9 cellular contexts compared by ENCODE assay signal in the genomic region with DNA sequence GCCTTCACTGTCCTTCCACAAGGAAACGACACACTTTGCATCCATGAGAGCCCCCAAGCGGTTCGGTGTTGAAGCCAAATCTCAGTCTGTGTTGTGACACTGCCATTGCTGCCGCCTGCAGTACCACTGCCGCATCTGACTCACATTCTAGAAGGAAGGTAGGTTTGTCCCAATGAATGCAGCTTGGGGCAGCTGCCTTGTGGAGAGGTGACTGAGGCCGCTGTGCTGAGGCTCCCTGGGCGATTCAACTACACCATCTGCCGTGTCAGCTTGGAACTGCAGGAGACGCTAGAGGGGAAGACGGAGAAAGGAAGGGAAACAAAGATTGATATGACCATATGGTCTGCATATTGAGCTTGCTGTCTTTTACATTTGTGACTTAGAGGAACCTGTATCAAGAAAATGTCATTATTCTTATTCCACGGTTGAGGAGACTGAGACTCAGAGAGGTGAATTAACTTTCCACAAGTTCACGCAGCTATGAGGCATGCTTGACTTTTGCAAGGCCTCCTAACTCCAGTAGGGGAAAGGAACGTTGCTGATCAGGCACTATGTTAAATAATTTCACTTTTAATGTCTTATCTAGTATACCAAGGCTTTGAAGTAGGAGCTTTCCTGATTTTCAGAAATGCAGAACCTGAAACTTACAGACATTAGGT. TPM values are rescaled to one million over a fixed set of nuclear protein-coding genes. Genes with fewer than 3 reads are reported as not detected.
DNase-seq lines count a peak whose midpoint lies in the region; ATAC-seq and TF ChIP-seq lines count a peak whose summit lies in the region.
"Had no signal": no experiment of that assay in that cellular context is flagged by ENCODE, and none has a peak within 500 bp of the region (broad histone marks: within the 10 kb centered on the region; RNA-seq: fewer than 3 reads in every experiment).

No MANE protein-coding gene starts in this region.

- TF ChIP-seq CTCF in Caco-2 (IDR thresholded peaks at IDR 0.05; ENCODE audit: insufficient read depth in 1 of 2, low read depth in 1 of 2, low read length in 1 of 2, severe bottlenecking in 1 of 2, unreplicated experiment in 1 of 2) (peak; percentile 37 to 47), dorsolateral prefrontal cortex (IDR thresholded peaks at IDR 0.05 in 54 of 56, conservative IDR thresholded peaks at IDR 0.05 in 2 of 56; ENCODE audit: low read depth in 1 of 56, partially characterized antibody in 56 of 56) (peak; percentile 57 to 98 (median 91))

- no TSS peak for BruUV-seq in Caco-2 (replicated peaks; lab: Mats Ljungman, UMichigan)

- peak; percentile 55 for ATAC-seq in GM19468 (IDR thresholded peaks at IDR 0.05; ENCODE audit: extremely low read depth, unreplicated experiment)
- ATAC-seq in HG03565 (IDR thresholded peaks at IDR 0.05; ENCODE audit: unreplicated experiment) = peak; percentile 98

- H3K27ac Mint-ChIP-seq in Caco-2 (ENCODE audit: unreplicated experiment) = no peak overlapping the region
- H3K27ac Mint-ChIP-seq: activated naive CD8-positive, alpha-beta T cell had no signal

- H3K9me3 Mint-ChIP-seq in Caco-2 (ENCODE audit: unreplicated experiment) = no peaks in the 10 kb centered on the region

- POLR2A ChIA-PET in Caco-2 (lab: Charles Lee) = no interaction called here

- DNase-seq in Caco-2 (peak; percentile 43 to 58), NCI-H748 treated with DMSO at 0.1 percent for 48 hours (lab: John Stamatoyannopoulos, UW) (peak; percentile 97), dorsolateral prefrontal cortex (peak; percentile 50 to 82 (median 72)), lung microvascular endothelial cell (ENCODE audit: low read depth in 2 of 2) (peak; percentile 73 to 79)
- peak; percentile 55 to 72 for DNase-seq in activated CD4-positive, alpha-beta T cell treated with anti-CD3 and anti-CD28 coated beads, Interleukin-2, amount 50 U/mL, for 24 hours (ENCODE audit: low read depth in 1 of 2, low spot score in 1 of 2)
- DNase-seq in stimulated activated CD8-positive, alpha-beta memory T cell treated with anti-CD3 and anti-CD28 coated beads, Interleukin-2, amount 100 ng/mL, for 1 hour (ENCODE audit: low read depth in 2 of 2) = peak; percentile 33 to 50

- CTCF ChIA-PET in Caco-2 (lab: Charles Lee) = interaction anchor here (0.5 to 1.2 kb wide), 3 partner anchors 94 to 763 kb away, joined by 3 to 7 read pairs (median 5); no protein-coding TSS in a partner anchor

- no peaks in the 10 kb centered on the region for H3K4me1 Mint-ChIP-seq in Caco-2 (ENCODE audit: low read depth, unreplicated experiment)

- no peaks in the 10 kb centered on the region for H3K9me3 ChIP-seq in Caco-2

- no peak overlapping the region for H3K4me3 ChIP-seq in Caco-2 (ENCODE audit: low read depth, low read length)
- H3K4me3 ChIP-seq in dorsolateral prefrontal cortex = no peak overlapping the region

- no peaks in the 10 kb centered on the region for H3K27me3 Mint-ChIP-seq in Caco-2 (ENCODE audit: insufficient read depth, unreplicated experiment)

- H3K36me3 ChIP-seq in Caco-2 (ENCODE audit: control insufficient read depth, insufficient read depth, low read length) = no peaks in the 10 kb centered on the region

- H3K4me3 Mint-ChIP-seq in Caco-2 (ENCODE audit: unreplicated experiment) = no peak overlapping the region
- H3K4me3 Mint-ChIP-seq: activated naive CD8-positive, alpha-beta T cell had no signal

- H3K36me3 Mint-ChIP-seq in Caco-2 (ENCODE audit: insufficient read depth, unreplicated experiment) = no peaks in the 10 kb centered on the region
- H3K36me3 Mint-ChIP-seq: activated naive CD8-positive, alpha-beta T cell had no signal

- H3K27ac ChIP-seq in dorsolateral prefrontal cortex = no peak overlapping the region

- no peaks in the 10 kb centered on the region for H3K27me3 ChIP-seq in Caco-2 (replicated peaks; ENCODE audit: control insufficient read depth, insufficient read depth, low read length)
- H3K27me3 ChIP-seq in dorsolateral prefrontal cortex = no peaks in the 10 kb centered on the region

- no peaks in the 10 kb centered on the region for H3K4me1 ChIP-seq in Caco-2

- intact Hi-C loops in Caco-2 (cut with micrococcal nuclease; ENCODE audit: unreplicated experiment) = loop anchor here (2.0 to 5.0 kb wide), 2 partner anchors 94 to 155 kb away; no protein-coding TSS in a partner anchor
- intact Hi-C loops in dorsolateral prefrontal cortex (cut with DNase I) = loop anchor here (5.0 to 10.0 kb wide), 4 partner anchors 95 to 318 kb away; no protein-coding TSS in a partner anchor

RNA-seq across cellular contexts. Expression of a gene that starts 43.5 kb away (rescaled TPM):
- total RNA-seq in Caco-2 (2022) (40.6 and 41.7 TPM in 2 replicates), dorsolateral prefrontal cortex (10 to 100 TPM; 22.1 to 57.5 (median 32.6) TPM), lung microvascular endothelial cell (66.0 and 78.2 TPM in 2 replicates)

Comparison
In these comparisons a context has a peak if more than half of its experiments do, and no peak if none do; other contexts are left out.
1. DNase-seq: peak in every context shown above with its lines; median percentile 97 in NCI-H748 treated with DMSO at 0.1 percent for 48 hours; 76 in lung microvascular endothelial cell; 72 in dorsolateral prefrontal cortex; 64 in activated CD4-positive, alpha-beta T cell treated with anti-CD3 and anti-CD28 coated beads, Interleukin-2, amount 50 U/mL, for 24 hours; 50 in Caco-2; 42 in stimulated activated CD8-positive, alpha-beta memory T cell treated with anti-CD3 and anti-CD28 coated beads, Interleukin-2, amount 100 ng/mL, for 1 hour.